In genomic region chr1:203776636-203777035, GRCh38 we compare ENCODE assay signal across 11 cellular contexts. TPM values are rescaled to one million over a fixed set of nuclear protein-coding genes. Genes with fewer than 3 reads are reported as not detected.
DNase-seq lines count a peak whose midpoint lies in the region; ATAC-seq, FAIRE-seq and TF ChIP-seq lines count a peak whose summit lies in the region.
"Had no signal": no experiment of that assay in that cellular context is flagged by ENCODE, and none has a peak within 500 bp of the region (broad histone marks: within the 10 kb centered on the region; RNA-seq: fewer than 3 reads in every experiment).

No MANE protein-coding gene starts in this region.

- H3K9me3 ChIP-seq in OCI-LY3 (ENCODE audit: insufficient read depth, low read length): no peaks in the 10 kb centered on the region
- H3K9me3 ChIP-seq in pancreas: no peaks in the 10 kb centered on the region
- no peaks in the 10 kb centered on the region for H3K9me3 ChIP-seq in upper lobe of left lung
- H3K9me3 ChIP-seq: spleen, thyroid gland had no signal

- H3K4me3 ChIP-seq in OCI-LY3 (ENCODE audit: low read length): no peak overlapping the region
- H3K4me3 ChIP-seq in pancreas: no peak overlapping the region
- no peak overlapping the region for H3K4me3 ChIP-seq in upper lobe of left lung
- H3K4me3 ChIP-seq: spleen, thyroid gland had no signal

- no peaks in the 10 kb centered on the region for H4K20me1 ChIP-seq in OCI-LY3 (ENCODE audit: insufficient read depth, low read length)

- H3K79me2 ChIP-seq in OCI-LY3 (ENCODE audit: low read length): no peaks in the 10 kb centered on the region

- H3K27me3 ChIP-seq in OCI-LY3 (ENCODE audit: low read depth, low read length): peaks cover 3% of the 10 kb centered on the region; the same call in 1 of the 2 replicates
- H3K27me3 ChIP-seq in pancreas: no peaks in the 10 kb centered on the region
- no peaks in the 10 kb centered on the region for H3K27me3 ChIP-seq in upper lobe of left lung
- H3K27me3 ChIP-seq: spleen, thyroid gland had no signal

- FAIRE-seq in pancreas (lab: Jason Lieb, UNC): no peak

- peak; percentile 37 for TF ChIP-seq CTCF in OCI-LY3 (IDR thresholded peaks at IDR 0.05; ENCODE audit: low read depth, low read length)
- no peak for TF ChIP-seq CTCF in pancreas (IDR thresholded peaks at IDR 0.05)
- peak in 1 of 6 experiments; percentile 5 for TF ChIP-seq CTCF in upper lobe of left lung (IDR thresholded peaks at IDR 0.05)

- H3K27ac ChIP-seq in OCI-LY3 (ENCODE audit: low read length) (no peak overlapping the region), pancreas (no peak overlapping the region), upper lobe of left lung (no peak overlapping the region)
- H3K27ac ChIP-seq: spleen, thyroid gland had no signal

- H3K36me3 ChIP-seq in OCI-LY3 (replicated peaks; ENCODE audit: low read depth, low read length) (no peaks in the 10 kb centered on the region), pancreas (no peaks in the 10 kb centered on the region), upper lobe of left lung (no peaks in the 10 kb centered on the region)
- H3K36me3 ChIP-seq: thyroid gland had no signal

- intact Hi-C loops in pancreas (cut with DNase I): no loop called here

- peak; percentile 25 for ATAC-seq in esophagus mucosa
- peak in 3 of 4 donors; percentile 40 to 75 (median 60) for ATAC-seq in pancreas
- ATAC-seq in upper lobe of left lung (ENCODE audit: low FRiP score in 2 of 2): no peak

- no peaks in the 10 kb centered on the region for H3K4me1 ChIP-seq in OCI-LY3 (ENCODE audit: low read length)
- no peaks in the 10 kb centered on the region for H3K4me1 ChIP-seq in pancreas
- H3K4me1 ChIP-seq in upper lobe of left lung: no peaks in the 10 kb centered on the region
- H3K4me1 ChIP-seq: thyroid gland had no signal

- WGBS in pancreas, 2 donors: 50 to 53% methylated on average over 4 of the region's 4 CpGs
- 62 to 69% methylated on average over 4 of the region's 4 CpGs for WGBS in upper lobe of left lung, 2 donors

- no peak for TF ChIP-seq POLR2A in upper lobe of left lung (IDR thresholded peaks at IDR 0.05)

- DNase-seq in NCI-H1092 treated with DMSO at 0.1 percent for 48 hours (lab: John Stamatoyannopoulos, UW) (peak; percentile 18), NCI-H1092 (lab: John Stamatoyannopoulos, UW) (no peak), pancreas (no peak), amniotic stem cell (lab: John Stamatoyannopoulos, UW) (no peak), upper lobe of left lung (no peak), DMS114 treated with DMSO at 0.1 percent for 48 hours (lab: John Stamatoyannopoulos, UW; ENCODE audit: unreplicated experiment) (no peak)
- DNase-seq: NCI-H2029 treated with DMSO at 0.1 percent for 48 hours, spleen, thyroid gland had no signal

- H3K9ac ChIP-seq in OCI-LY3 (ENCODE audit: low read length): no peak overlapping the region

- H3K4me2 ChIP-seq in OCI-LY3 (ENCODE audit: low read length): no peak overlapping the region

- no peak for TF ChIP-seq EP300 in upper lobe of left lung (IDR thresholded peaks at IDR 0.05)

- H2AFZ ChIP-seq in OCI-LY3 (ENCODE audit: low read depth, low read length): no peak overlapping the region

RNA-seq across cellular contexts. Expression of gene LAX1, which starts 11.7 kb away (rescaled TPM):
- total RNA-seq in esophagus mucosa (0.84 TPM), pancreas (1 to 10 TPM in 1 of 6 donors, under 1 TPM in 5; 0.09 to 1.0 (median 0.26) TPM), upper lobe of left lung (1 to 10 TPM; 1.8 to 4.2 (median 2.3) TPM)
- under 1 TPM in 1 of 2 donors, not detected in 1; 0.08 TPM for polyA plus RNA-seq in pancreas

RNA-seq across cellular contexts. Expression of gene ZBED6, which starts 18.8 kb away (rescaled TPM):
- total RNA-seq in esophagus mucosa (18.5 TPM), pancreas (10 to 100 TPM in 3 of 6 donors, 1 to 10 TPM in 3; 7.0 to 20.2 (median 10.7) TPM), upper lobe of left lung (10 to 100 TPM; 15.0 to 29.3 (median 21.3) TPM)
- polyA plus RNA-seq in pancreas: 1 to 10 TPM; 1.1 to 1.3 TPM

RNA-seq across cellular contexts. Expression of gene ZC3H11A, which starts 18.8 kb away (rescaled TPM):
- total RNA-seq in esophagus mucosa: 38.6 TPM
- 10 to 100 TPM; 19.1 to 37.5 (median 27.8) TPM for total RNA-seq in pancreas
- polyA plus RNA-seq in pancreas: 10 to 100 TPM; 28.1 to 60.1 TPM
- total RNA-seq in upper lobe of left lung: 100 to 1,000 TPM in 2 of 6 donors, 10 to 100 TPM in 4; 59.4 to 133 (median 78.6) TPM

Comparison
In these comparisons a context has a peak if more than half of its experiments do, and no peak if none do; other contexts are left out.
1. ATAC-seq: peak in esophagus mucosa (single experiment) and pancreas (3 of 4); none in upper lobe of left lung (0 of 2).